In the genomic region with DNA sequence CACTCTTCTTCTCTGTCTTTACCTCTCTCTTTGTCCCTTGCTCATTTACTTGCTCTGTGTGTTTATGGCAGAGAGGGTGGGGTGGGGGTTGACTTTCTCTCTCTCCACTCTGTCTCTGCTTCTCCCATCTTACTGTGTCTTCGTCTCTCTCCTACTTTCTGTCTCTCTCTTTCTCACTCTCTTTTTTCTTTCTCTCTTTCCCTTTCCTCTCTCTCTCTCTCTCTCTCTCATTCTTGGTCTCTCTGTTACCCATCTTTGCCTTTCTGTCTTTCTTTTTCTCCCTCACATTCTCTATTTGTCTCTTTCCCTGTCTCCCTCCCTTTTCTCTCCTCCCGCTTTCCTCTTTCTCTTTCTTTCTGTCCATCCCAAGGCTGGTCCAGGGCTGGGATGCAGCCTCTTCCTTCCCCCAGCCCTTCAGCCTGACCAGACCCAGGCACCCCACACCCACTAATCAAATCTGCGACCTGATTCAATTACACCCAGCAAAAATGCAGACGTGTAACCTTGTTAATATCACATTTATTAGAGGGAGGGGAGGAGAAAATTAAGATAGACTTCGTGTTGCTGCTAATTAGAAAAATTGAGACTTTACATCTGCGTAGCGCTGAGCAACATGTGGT, we compare ENCODE assay signal across 16 cellular contexts.
DNase-seq lines count a peak whose midpoint lies in the region; ATAC-seq and TF ChIP-seq lines count a peak whose summit lies in the region.
"Had no signal": no experiment of that assay in that cellular context is flagged by ENCODE, and none has a peak within 500 bp of the region (broad histone marks: within the 10 kb centered on the region; RNA-seq: fewer than 3 reads in every experiment).

No MANE protein-coding gene starts in this region.

- ATAC-seq in Right ventricle myocardium superior (ENCODE audit: poor library complexity) (no peak), Panc1 (0 out of 2 replicates have a peak, but pooled peaks have one; percentile 50)
- ATAC-seq: CD8-positive, alpha-beta T cell had no signal

- TF ChIP-seq CTCF in right atrium auricular region (IDR thresholded peaks at IDR 0.05) = no peak
- no peak for TF ChIP-seq CTCF in Panc1 (IDR thresholded peaks at IDR 0.05)
- TF ChIP-seq CTCF in osteocyte (IDR thresholded peaks at IDR 0.05) = no peak

- H3K27me3 ChIP-seq in right atrium auricular region (no peaks in the 10 kb centered on the region), Panc1 (ENCODE audit: control insufficient read depth, insufficient read depth, low read length) (peaks cover 2% of the 10 kb centered on the region)

- H3K36me3 ChIP-seq in right atrium auricular region = no peaks in the 10 kb centered on the region
- no peaks in the 10 kb centered on the region; the same call in 1 of the 2 replicates for H3K36me3 ChIP-seq in Panc1 (ENCODE audit: control insufficient read depth, insufficient read depth, low read length)
- H3K36me3 ChIP-seq: HAP-1 had no signal

- no peaks in the 10 kb centered on the region for H3K36me3 Mint-ChIP-seq in osteocyte (ENCODE audit: unreplicated experiment)
- H3K36me3 Mint-ChIP-seq: CD14-positive monocyte; CD8-positive, alpha-beta T cell had no signal

- H3K9me3 ChIP-seq in right atrium auricular region (no peaks in the 10 kb centered on the region), Panc1 (ENCODE audit: control insufficient read depth, insufficient read depth, low read depth, low read length) (no peaks in the 10 kb centered on the region)
- H3K9me3 ChIP-seq: HAP-1 had no signal

- H3K4me3 ChIP-seq in right atrium auricular region (no peak overlapping the region), Panc1 (ENCODE audit: low read depth in 2 of 2, low read length in 2 of 2) (no peak overlapping the region)
- H3K4me3 ChIP-seq: HAP-1 had no signal

- H3K27ac ChIP-seq in right atrium auricular region (no peak overlapping the region), Panc1 (ENCODE audit: low read length) (no peak overlapping the region)
- H3K27ac ChIP-seq: 22Rv1 had no signal

- H3K27ac Mint-ChIP-seq in osteocyte (ENCODE audit: unreplicated experiment) = no peak overlapping the region
- H3K27ac Mint-ChIP-seq: CD8-positive, alpha-beta T cell had no signal

- no peaks in the 10 kb centered on the region for H3K4me1 ChIP-seq in right atrium auricular region
- no peaks in the 10 kb centered on the region for H3K4me1 ChIP-seq in Panc1 (ENCODE audit: control insufficient read depth, insufficient read depth, low read length)
- H3K4me1 ChIP-seq: HAP-1 had no signal

- peak; percentile 5 for DNase-seq in right atrium auricular region (ENCODE audit: low spot score)
- no peak for DNase-seq in Right ventricle myocardium superior
- DNase-seq in Panc1 (ENCODE audit: low read depth, low spot score) = no peak
- DNase-seq in islet precursor cell = peak; percentile 15
- peak; percentile 23 for DNase-seq in osteocyte (ENCODE audit: extremely low spot score, unreplicated experiment)
- no peak for DNase-seq in stimulated activated CD4-positive, alpha-beta T cell treated with anti-CD3 and anti-CD28 coated beads, Interleukin-1b, Interleukin-23, amount 100 ng/mL, for 48 hours
- DNase-seq in NCI-H526 (lab: John Stamatoyannopoulos, UW) = no peak
- DNase-seq in activated naive CD4-positive, alpha-beta T cell treated with Interleukin-2 at 50 U/mL for 16 hours = no peak
- DNase-seq: CD8-positive, alpha-beta T cell; COR-L47; DMS153; DMS79 treated with DMSO at 0.1 percent for 48 hours; GDM1 had no signal

- H3K4me1 Mint-ChIP-seq in osteocyte (ENCODE audit: unreplicated experiment) = no peaks in the 10 kb centered on the region

- no peak overlapping the region for H3K4me3 Mint-ChIP-seq in osteocyte (ENCODE audit: unreplicated experiment)
- H3K4me3 Mint-ChIP-seq: CD14-positive monocyte; CD8-positive, alpha-beta T cell had no signal

- in situ Hi-C loops in Panc1 (cut with HindIII; ENCODE audit: low pct_unique_long_range_greater_than_20kb, low sequenced_read_pairs) = no loop called here

- no TSS peak for BruUV-seq in Panc1 (replicated peaks; lab: Mats Ljungman, UMichigan)

- POLR2A ChIA-PET in Panc1 (lab: Charles Lee) = no interaction called here

- H3K27me3 Mint-ChIP-seq in osteocyte (ENCODE audit: unreplicated experiment) = peaks cover 8% of the 10 kb centered on the region

- CTCF ChIA-PET in Panc1 (lab: Charles Lee) = no interaction called here

- no peaks in the 10 kb centered on the region for H3K9me3 Mint-ChIP-seq in osteocyte (ENCODE audit: unreplicated experiment)

- intact Hi-C loops in Right ventricle myocardium superior (cut with DNase I) (no loop called here), Panc1 (cut with micrococcal nuclease; ENCODE audit: unreplicated experiment) (no loop called here)

Comparison
In these comparisons a context has a peak if more than half of its experiments do, and no peak if none do; other contexts are left out.
1. DNase-seq: peak in right atrium auricular region (single experiment), islet precursor cell (single experiment) and osteocyte (single experiment); none in Right ventricle myocardium superior (single experiment), Panc1 (single experiment), stimulated activated CD4-positive, alpha-beta T cell treated with anti-CD3 and anti-CD28 coated beads, Interleukin-1b, Interleukin-23, amount 100 ng/mL, for 48 hours (single experiment), NCI-H526 (0 of 2) and activated naive CD4-positive, alpha-beta T cell treated with Interleukin-2 at 50 U/mL for 16 hours (single experiment).